ENCODE assay signal across 8 cellular contexts in genomic region chr3:111978833-111979688, GRCh38.
A peak's percentile ranks its signal among the peaks of the same experiment; 100 is the strongest.
DNase-seq lines count a peak whose midpoint lies in the region; ATAC-seq and TF ChIP-seq lines count a peak whose summit lies in the region.

TSS of gene ABHD10 (plus strand) at chr3:111979026. CDS start at chr3:111979062, 36 bp downstream.

- TF ChIP-seq CTCF in AG10803 (conservative IDR thresholded peaks at IDR 0.05; ENCODE audit: low read length), result no peak
- TF ChIP-seq CTCF in choroid plexus epithelial cell (conservative IDR thresholded peaks at IDR 0.05; ENCODE audit: low read depth, low read length), result no peak

- H3K4me3 ChIP-seq in AG10803 (ENCODE audit: low read length) (peak within 1 kb of the TSS; percentile 85), choroid plexus epithelial cell (ENCODE audit: low read depth, low read length) (peak within 1 kb of the TSS; percentile 89)

- ATAC-seq in GM19035 (IDR thresholded peaks at IDR 0.05; ENCODE audit: unreplicated experiment) (peak; percentile 96), HG03354 (IDR thresholded peaks at IDR 0.05; ENCODE audit: poor library complexity, severe bottlenecking, unreplicated experiment) (peak; percentile 94)

- peak; percentile 97 for DNase-seq in AG10803 (ENCODE audit: low read depth)
- peak; percentile 91 for DNase-seq in NCI-H510A (lab: John Stamatoyannopoulos, UW)
- DNase-seq in activated CD4-positive, alpha-beta T cell treated with anti-CD3 and anti-CD28 coated beads for 24 hours (ENCODE audit: low read depth in 2 of 2), result peak; percentile 94 to 97
- DNase-seq in choroid plexus epithelial cell (ENCODE audit: low read depth), result peak; percentile 99
- DNase-seq in kidney glomerular epithelial cell (lab: John Stamatoyannopoulos, UW), result peak; percentile 93
- peak; percentile 90 for DNase-seq in stimulated activated CD4-positive, alpha-beta T cell treated with anti-CD3 and anti-CD28 coated beads, Interleukin-1b, Interleukin-23, amount 100 ng/mL, for 1 hour (ENCODE audit: low read depth in 2 of 2)

Comparison
In these comparisons a context has a peak if more than half of its experiments do, and no peak if none do; other contexts are left out.
1. Peak in every context shown above with its lines: DNase-seq, ATAC-seq and H3K4me3 ChIP-seq.